8 cellular contexts compared by ENCODE assay signal in genomic region chrX:55451626-55451989, GRCh38. TPM values are rescaled to one million over a fixed set of nuclear protein-coding genes. Genes with fewer than 3 reads are reported as not detected.
DNase-seq lines count a peak whose midpoint lies in the region; ATAC-seq lines count a peak whose summit lies in the region.

No MANE protein-coding gene starts in this region.

- H3K27ac ChIP-seq in cingulate gyrus (ENCODE audit: low read depth, low read length), result peak overlapping the region; percentile 75

- H3K36me3 ChIP-seq in mucosa of stomach (ENCODE audit: control insufficient read depth, insufficient read depth, low read length), result no peaks in the 10 kb centered on the region

- peak overlapping the region; percentile 46 for H3K4me3 ChIP-seq in mucosa of stomach (ENCODE audit: low read length)

- H3K9me3 ChIP-seq in mucosa of stomach (ENCODE audit: control insufficient read depth, low read length), result no peaks in the 10 kb centered on the region

- H3K27me3 ChIP-seq in mucosa of stomach (ENCODE audit: control insufficient read depth, insufficient read depth, low read length), result no peaks in the 10 kb centered on the region

- H3K4me1 ChIP-seq in mucosa of stomach (ENCODE audit: control insufficient read depth, insufficient read depth, low read length), result no peaks in the 10 kb centered on the region

- CTCF ChIA-PET in activated CD8-positive, alpha-beta memory T cell treated with anti-CD3 and anti-CD28 coated beads, Interleukin-2, amount 10 ng/mL, durations not matched to agents 7 days and 5 days (lab: Charles Lee), result interaction anchor here (0.9 to 1.0 kb wide), 3 partner anchors 37 to 457 kb away, joined by 3 to 4 read pairs (median 3); no protein-coding TSS in a partner anchor

- H3K36me3 Mint-ChIP-seq in activated CD8-positive, alpha-beta memory T cell treated with anti-CD3 and anti-CD28 coated beads, Interleukin-2, amount 10 ng/mL, durations not matched to agents 7 days and 5 days, result no peaks in the 10 kb centered on the region

- H3K27ac Mint-ChIP-seq in activated CD8-positive, alpha-beta memory T cell treated with anti-CD3 and anti-CD28 coated beads, Interleukin-2, amount 10 ng/mL, durations not matched to agents 7 days and 5 days, result peak overlapping the region; percentile 91

- ATAC-seq in activated CD8-positive, alpha-beta memory T cell treated with anti-CD3 and anti-CD28 coated beads, Interleukin-2, amount 10 ng/mL, durations not matched to agents 7 days and 5 days, result no peak
- ATAC-seq in HG03469 (IDR thresholded peaks at IDR 0.05; ENCODE audit: unreplicated experiment), result peak; percentile 3

- peak overlapping the region; percentile 68 for H3K9ac ChIP-seq in mucosa of stomach (ENCODE audit: low read length)

- DNase-seq in activated CD8-positive, alpha-beta memory T cell treated with anti-CD3 and anti-CD28 coated beads, Interleukin-2, amount 10 ng/mL, durations not matched to agents 7 days and 5 days, result no peak
- DNase-seq in activated CD8-positive, alpha-beta memory T cell treated with anti-CD3 and anti-CD28 coated beads for 24 hours, result no peak
- DNase-seq in GM19238 (ENCODE audit: insufficient read length, low spot score), result no peak
- DNase-seq in NCI-H1694 treated with DMSO at 0.1 percent for 48 hours (lab: John Stamatoyannopoulos, UW), result no peak
- DNase-seq in NCI-H524 (lab: John Stamatoyannopoulos, UW), result no peak

- no peaks in the 10 kb centered on the region for H3K9me3 Mint-ChIP-seq in activated CD8-positive, alpha-beta memory T cell treated with anti-CD3 and anti-CD28 coated beads, Interleukin-2, amount 10 ng/mL, durations not matched to agents 7 days and 5 days (ENCODE audit: low read depth)

- H3K4me3 Mint-ChIP-seq in activated CD8-positive, alpha-beta memory T cell treated with anti-CD3 and anti-CD28 coated beads, Interleukin-2, amount 10 ng/mL, durations not matched to agents 7 days and 5 days, result peak overlapping the region; percentile 92

- no peaks in the 10 kb centered on the region for H3K27me3 Mint-ChIP-seq in activated CD8-positive, alpha-beta memory T cell treated with anti-CD3 and anti-CD28 coated beads, Interleukin-2, amount 10 ng/mL, durations not matched to agents 7 days and 5 days

- peaks cover 12% of the 10 kb centered on the region for H3K4me1 Mint-ChIP-seq in activated CD8-positive, alpha-beta memory T cell treated with anti-CD3 and anti-CD28 coated beads, Interleukin-2, amount 10 ng/mL, durations not matched to agents 7 days and 5 days

RNA-seq across cellular contexts. Expression of gene MAGEH1, which starts 0.3 kb away (rescaled TPM):
- total RNA-seq in activated CD8-positive, alpha-beta memory T cell treated with anti-CD3 and anti-CD28 coated beads, Interleukin-2, amount 10 ng/mL, durations not matched to agents 7 days and 5 days, result 10 to 100 TPM; 14.6 to 17.9 TPM

RNA-seq across cellular contexts. Expression of gene USP51, which starts 38.0 kb away (rescaled TPM):
- total RNA-seq in activated CD8-positive, alpha-beta memory T cell treated with anti-CD3 and anti-CD28 coated beads, Interleukin-2, amount 10 ng/mL, durations not matched to agents 7 days and 5 days, result under 1 TPM; 0.82 to 0.88 TPM
